Comparison of ENCODE assay signal across 13 cellular contexts in the genomic region with DNA sequence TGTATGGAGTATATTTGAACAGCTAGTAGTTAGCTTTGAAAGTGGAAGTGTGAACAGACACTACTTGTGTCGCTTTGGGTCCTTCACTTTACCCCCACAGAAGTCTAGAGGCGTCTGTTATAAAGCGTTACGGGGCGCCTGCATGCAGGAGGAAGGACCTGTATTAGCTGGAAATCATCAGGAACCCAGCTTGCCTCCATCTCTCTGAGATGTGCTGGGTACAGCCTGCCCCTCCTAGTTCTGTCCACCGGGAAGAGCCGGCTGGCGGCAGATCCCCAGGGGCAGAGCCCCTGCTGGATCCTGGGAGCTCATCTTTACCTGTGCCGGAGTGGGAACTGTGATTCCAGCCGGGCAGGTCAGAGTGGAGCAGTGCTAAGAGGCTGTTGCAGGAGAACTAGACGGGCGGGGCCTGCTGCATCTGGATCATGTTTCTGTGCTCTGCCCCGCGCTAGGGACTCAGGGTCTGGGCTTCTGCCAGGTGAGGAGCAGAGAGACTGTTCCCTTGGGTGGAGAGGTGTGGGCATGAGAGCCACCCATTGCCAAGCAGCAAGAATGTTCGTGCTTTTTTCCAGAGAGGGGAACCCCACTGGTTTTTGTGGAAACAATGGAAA. TPM values are rescaled to one million over a fixed set of nuclear protein-coding genes. Genes with fewer than 3 reads are reported as not detected.
DNase-seq lines count a peak whose midpoint lies in the region; ATAC-seq and TF ChIP-seq lines count a peak whose summit lies in the region.
"Had no signal": no experiment of that assay in that cellular context is flagged by ENCODE, and none has a peak within 500 bp of the region (broad histone marks: within the 10 kb centered on the region; RNA-seq: fewer than 3 reads in every experiment).

No MANE protein-coding gene starts in this region.

- no peak overlapping the region for H2AFZ ChIP-seq in mammary epithelial cell (ENCODE audit: low read depth, low read length)

- H3K27me3 Mint-ChIP-seq in nephron progenitor cell (ENCODE audit: low read depth, poor library complexity) = peaks cover 5% of the 10 kb centered on the region
- H3K27me3 Mint-ChIP-seq: CD8-positive, alpha-beta memory T cell; IgD-negative memory B cell had no signal

- WGBS in mammary epithelial cell (ENCODE audit: low coverage, missing lambda C conversion rate) = 78% methylated on average over 11 of the region's 15 CpGs

- CTCF ChIA-PET in mammary epithelial cell (lab: Charles Lee; ENCODE audit: low non-redundant PET) = interaction anchor here (0.6 kb wide), 1 partner anchor 18 kb away, joined by 3 read pairs; no protein-coding TSS in a partner anchor

- peak overlapping the region; percentile 83 for H3K27ac Mint-ChIP-seq in nephron progenitor cell
- H3K27ac Mint-ChIP-seq: activated T-cell treated with anti-CD3 and anti-CD28 coated beads, Interleukin-2, amount 50 U/mL, for 72 hours; CD8-positive, alpha-beta memory T cell; IgD-negative memory B cell had no signal

- peaks cover 5% of the 10 kb centered on the region for H3K4me1 ChIP-seq in mammary epithelial cell (ENCODE audit: insufficient read depth, low read length)

- H3K9ac ChIP-seq in mammary epithelial cell (ENCODE audit: insufficient read depth, low read length) = no peak overlapping the region

- no peak for ATAC-seq in activated CD4-positive, CD25-positive, alpha-beta regulatory T cell treated with anti-CD3 and anti-CD28 coated beads, Interleukin-2, amount 50 U/mL, for 24 hours
- no peak for ATAC-seq in GM21723 (IDR thresholded peaks at IDR 0.05; ENCODE audit: unreplicated experiment)
- ATAC-seq: activated T-cell treated with anti-CD3 and anti-CD28 coated beads, Interleukin-2, amount 50 U/mL, for 72 hours had no signal

- peak; percentile 30 for DNase-seq in GM03348 (ENCODE audit: low spot score)
- peak; percentile 57 for DNase-seq in NCI-H187 treated with DMSO at 0.1 percent for 48 hours (lab: John Stamatoyannopoulos, UW)
- peak; percentile 20 for DNase-seq in mammary epithelial cell
- DNase-seq in nephron progenitor cell = peak; percentile 49
- no peak for DNase-seq in activated CD4-positive, CD25-positive, alpha-beta regulatory T cell (lab: John Stamatoyannopoulos, UW)
- DNase-seq: activated T-cell treated with anti-CD3 and anti-CD28 coated beads, Interleukin-2, amount 50 U/mL, for 72 hours; CD8-positive, alpha-beta memory T cell; NCI-H2081 treated with DMSO at 0.1 percent for 48 hours; SIG-M5 had no signal

- no peak for TF ChIP-seq CTCF in mammary epithelial cell (conservative IDR thresholded peaks at IDR 0.05 in 1 of 2, IDR thresholded peaks at IDR 0.05 in 1 of 2; ENCODE audit: extremely low read depth in 1 of 2, insufficient read depth in 1 of 2, low read depth in 1 of 2, low read length in 2 of 2)
- TF ChIP-seq CTCF in nephron progenitor cell (IDR thresholded peaks at IDR 0.05) = no peak

- H3K9me3 Mint-ChIP-seq in nephron progenitor cell = no peaks in the 10 kb centered on the region
- H3K9me3 Mint-ChIP-seq: activated T-cell treated with anti-CD3 and anti-CD28 coated beads, Interleukin-2, amount 50 U/mL, for 72 hours; CD8-positive, alpha-beta memory T cell; IgD-negative memory B cell had no signal

- no peaks in the 10 kb centered on the region for H4K20me1 ChIP-seq in mammary epithelial cell (ENCODE audit: insufficient read depth, low read length)

- H3K27me3 ChIP-seq in mammary epithelial cell (ENCODE audit: insufficient read depth, low read length) = no peaks in the 10 kb centered on the region

- H3K4me3 Mint-ChIP-seq in nephron progenitor cell = peak overlapping the region; percentile 62
- H3K4me3 Mint-ChIP-seq: activated T-cell treated with anti-CD3 and anti-CD28 coated beads, Interleukin-2, amount 50 U/mL, for 72 hours; CD8-positive, alpha-beta memory T cell; IgD-negative memory B cell had no signal

- in situ Hi-C loops in mammary epithelial cell (cut with MboI; ENCODE audit: low sequenced_read_pairs in 2 of 2) = loop anchor here in 1 of 2 donors (25.0 kb wide), 1 partner anchor 92 kb away; no protein-coding TSS in a partner anchor

- no peaks in the 10 kb centered on the region for H3K9me3 ChIP-seq in mammary epithelial cell (replicated peaks; ENCODE audit: insufficient read depth, low read length)
- H3K9me3 ChIP-seq: HAP-1 had no signal

- no peaks in the 10 kb centered on the region for H3K36me3 ChIP-seq in mammary epithelial cell (ENCODE audit: insufficient read depth, low read length)
- H3K36me3 ChIP-seq: HAP-1 had no signal

- no peak overlapping the region for H3K4me2 ChIP-seq in mammary epithelial cell (ENCODE audit: insufficient read depth, low read depth, low read length)

- H3K36me3 Mint-ChIP-seq in nephron progenitor cell (ENCODE audit: low read depth) = no peaks in the 10 kb centered on the region
- H3K36me3 Mint-ChIP-seq: IgD-negative memory B cell had no signal

- dilution Hi-C loops in mammary epithelial cell (cut with HindIII; ENCODE audit: low sequenced_read_pairs) = no loop called here

- no TSS peak for BruUV-seq in mammary epithelial cell (replicated peaks; lab: Mats Ljungman, UMichigan)

- peaks cover 75% of the 10 kb centered on the region for H3K4me1 Mint-ChIP-seq in nephron progenitor cell

- H3K4me3 ChIP-seq in mammary epithelial cell (replicated peaks in 1 of 3; ENCODE audit: insufficient read depth in 1 of 3, low read depth in 2 of 3, low read length in 3 of 3) = no peak overlapping the region
- H3K4me3 ChIP-seq: HAP-1 had no signal

- intact Hi-C loops in mammary epithelial cell (cut with micrococcal nuclease) = no loop called here

- no peaks in the 10 kb centered on the region for H3K79me2 ChIP-seq in mammary epithelial cell (ENCODE audit: insufficient read depth, low read length)

- no peak overlapping the region for H3K27ac ChIP-seq in mammary epithelial cell (ENCODE audit: insufficient read depth, low read depth, low read length)

RNA-seq across cellular contexts. Expression of gene SPSB1, which starts 22.3 kb away (rescaled TPM):
- total RNA-seq in mammary epithelial cell = 10 to 100 TPM; 18.2 to 56.7 TPM
- 13.2 TPM for polyA plus RNA-seq in mammary epithelial cell
- 17.3 TPM for polyA minus RNA-seq in mammary epithelial cell

RNA-seq across cellular contexts. Expression of gene H6PD, which starts 35.8 kb away (rescaled TPM):
- total RNA-seq in mammary epithelial cell = 10 to 100 TPM; 12.6 to 18.0 TPM
- polyA plus RNA-seq in mammary epithelial cell = 5.4 TPM
- polyA minus RNA-seq in mammary epithelial cell = 12.0 TPM

Comparison
In these comparisons a context has a peak if more than half of its experiments do, and no peak if none do; other contexts are left out.
1. DNase-seq: peak in GM03348 (single experiment), NCI-H187 treated with DMSO at 0.1 percent for 48 hours (single experiment), mammary epithelial cell (single experiment) and nephron progenitor cell (single experiment); none in activated CD4-positive, CD25-positive, alpha-beta regulatory T cell (0 of 4).